ENCODE assay signal across 27 cellular contexts in genomic region chr3:83968386-83968785, GRCh38.
A peak's percentile ranks its signal among the peaks of the same experiment; 100 is the strongest.
DNase-seq lines count a peak whose midpoint lies in the region; ATAC-seq, FAIRE-seq and TF ChIP-seq lines count a peak whose summit lies in the region.
"Had no signal": no experiment of that assay in that cellular context is flagged by ENCODE, and none has a peak within 500 bp of the region (broad histone marks: within the 10 kb centered on the region; RNA-seq: fewer than 3 reads in every experiment).

No MANE protein-coding gene starts in this region.

- no peak overlapping the region for H2BK12ac ChIP-seq in H1 (ENCODE audit: low read depth, low read length)

- no peak overlapping the region for H3K23ac ChIP-seq in H1 (ENCODE audit: insufficient read length)

- H3K56ac ChIP-seq in H1 (replicated peaks; ENCODE audit: insufficient read length, low read depth, low read length), result no peak overlapping the region

- H3K4ac ChIP-seq in H1 (replicated peaks; ENCODE audit: insufficient read length, low read depth, low read length), result no peak overlapping the region

- H3K27ac ChIP-seq in A549 (0 out of 6 replicates have a peak overlapping the region, but pooled peaks of 1 of the 2 experiments have one; percentile 6), H1 (ENCODE audit: low read depth, low read length) (no peak overlapping the region)
- H3K27ac ChIP-seq: cardiac muscle cell, GM23248, SJCRH30, suprapubic skin, vagina had no signal

- H3K9me3 Mint-ChIP-seq in natural killer cell treated with Interleukin-12 subunit alpha and Interleukin-12 subunit beta and Interleukin-15 and Interleukin-18, amount 100 ng/mL, for 72 hours, result peaks cover 24% of the 10 kb centered on the region

- no peak overlapping the region for H3K9ac ChIP-seq in H1 (replicated peaks in 1 of 4; ENCODE audit: extremely low read depth in 1 of 4, low read depth in 3 of 4, low read length in 3 of 4)
- H3K9ac ChIP-seq: GM23248 had no signal

- no peak overlapping the region for H2BK15ac ChIP-seq in H1 (ENCODE audit: low read length)

- no peaks in the 10 kb centered on the region for H3K23me2 ChIP-seq in H1 (ENCODE audit: low read depth, low read length)

- H3K4me1 ChIP-seq in A549 (no peaks in the 10 kb centered on the region), H1 (replicated peaks in 1 of 4; ENCODE audit: control insufficient read depth in 3 of 4, insufficient read depth in 4 of 4, low read length in 3 of 4) (no peaks in the 10 kb centered on the region)
- H3K4me1 ChIP-seq: SJCRH30, suprapubic skin, vagina had no signal

- peak; percentile 26; the same call in 2 of the 3 replicates for TF ChIP-seq CTCF in A549 (IDR thresholded peaks at IDR 0.05)
- TF ChIP-seq CTCF in LNCAP (IDR thresholded peaks at IDR 0.05), result peak; percentile 34; the same call in 1 of the 2 replicates
- no peak for TF ChIP-seq CTCF in H1 (IDR thresholded peaks at IDR 0.05; ENCODE audit: control extremely low read depth in 1 of 3, insufficient read depth in 1 of 3, low read depth in 1 of 3, low read length in 3 of 3)

- H3K4me3 ChIP-seq in A549 (0 out of 3 replicates have a peak overlapping the region, but pooled peaks have one; percentile 13), H1 (ENCODE audit: extremely low read depth in 1 of 4, insufficient read depth in 2 of 4, low read depth in 3 of 4, low read length in 4 of 4) (no peak overlapping the region)
- H3K4me3 ChIP-seq: cardiac muscle cell, GM23248, K562, SJCRH30, suprapubic skin, vagina had no signal

- peak; percentile 31 to 45; a peak in 4 of 5 replicates for TF ChIP-seq RAD21 in A549 (conservative IDR thresholded peaks at IDR 0.05 in 1 of 2, IDR thresholded peaks at IDR 0.05 in 1 of 2)
- peak; percentile 33 to 41 for TF ChIP-seq RAD21 in H1 (IDR thresholded peaks at IDR 0.05 in 1 of 2, conservative IDR thresholded peaks at IDR 0.05 in 1 of 2; ENCODE audit: low read depth in 2 of 2, low read length in 2 of 2)

- no peaks in the 10 kb centered on the region for H3K27me3 ChIP-seq in H1 (replicated peaks in 1 of 4; ENCODE audit: control insufficient read depth in 3 of 4, extremely low read depth in 1 of 4, insufficient read depth in 3 of 4, low read length in 3 of 4)
- H3K27me3 ChIP-seq: cardiac muscle cell, SJCRH30, suprapubic skin, vagina had no signal

- no peak for FAIRE-seq in A549 (lab: Jason Lieb, UNC)
- FAIRE-seq in H1 (lab: Jason Lieb, UNC), result no peak
- FAIRE-seq: frontal cortex, GM12892, K562 had no signal

- H2BK120ac ChIP-seq in H1 (replicated peaks; ENCODE audit: low read depth, low read length), result no peak overlapping the region

- no peak overlapping the region for H4K5ac ChIP-seq in H1 (ENCODE audit: insufficient read length, low read depth, low read length)

- H3K36me3 Mint-ChIP-seq in natural killer cell treated with Interleukin-12 subunit alpha and Interleukin-12 subunit beta and Interleukin-15 and Interleukin-18, amount 100 ng/mL, for 72 hours, result no peaks in the 10 kb centered on the region

- no peak overlapping the region for H3K27ac Mint-ChIP-seq in natural killer cell treated with Interleukin-12 subunit alpha and Interleukin-12 subunit beta and Interleukin-15 and Interleukin-18, amount 100 ng/mL, for 72 hours
- H3K27ac Mint-ChIP-seq: activated CD8-positive, alpha-beta T cell treated with anti-CD3 and anti-CD28 coated beads for 36 hours; CD4-positive, alpha-beta T cell; T-helper 17 cell had no signal

- TF ChIP-seq EP300 in A549 (IDR thresholded peaks at IDR 0.05) (no peak), H1 (IDR thresholded peaks at IDR 0.05; ENCODE audit: borderline replicate concordance in 1 of 2, low read depth in 2 of 2, low read length in 2 of 2) (no peak)

- H2AFZ ChIP-seq in H1 (ENCODE audit: low read length), result peak overlapping the region; percentile 5; the same call in 1 of the 2 replicates
- H2AFZ ChIP-seq: GM23248 had no signal

- no peak overlapping the region for H2BK5ac ChIP-seq in H1 (ENCODE audit: low read depth, low read length)

- H3K79me1 ChIP-seq in H1 (ENCODE audit: low read depth, low read length), result no peaks in the 10 kb centered on the region

- H3K27me3 Mint-ChIP-seq in natural killer cell treated with Interleukin-12 subunit alpha and Interleukin-12 subunit beta and Interleukin-15 and Interleukin-18, amount 100 ng/mL, for 72 hours, result no peaks in the 10 kb centered on the region
- H3K27me3 Mint-ChIP-seq: activated CD8-positive, alpha-beta T cell treated with anti-CD3 and anti-CD28 coated beads for 36 hours; CD4-positive, alpha-beta T cell; T-helper 17 cell had no signal

- ATAC-seq in A549 (no peak), GM21529 (IDR thresholded peaks at IDR 0.05; ENCODE audit: unreplicated experiment) (no peak)
- ATAC-seq in natural killer cell treated with Interleukin-12 subunit alpha and Interleukin-12 subunit beta and Interleukin-15 and Interleukin-18, amount 100 ng/mL, for 72 hours, result no peak
- ATAC-seq: activated CD8-positive, alpha-beta T cell treated with anti-CD3 and anti-CD28 coated beads for 36 hours; K562; sciatic nerve; T-helper 17 cell had no signal

- POLR2A ChIA-PET in A549 (lab: Yijun Ruan, JAX), result no interaction called here
- POLR2A ChIA-PET in H1 (lab: Charles Lee; ENCODE audit: partially characterized antibody), result no interaction called here

- H3K18ac ChIP-seq in H1 (ENCODE audit: extremely low read depth, low read length), result no peak overlapping the region

- H2BK20ac ChIP-seq in H1 (ENCODE audit: low read length), result no peak overlapping the region

- H3K4me1 Mint-ChIP-seq in natural killer cell treated with Interleukin-12 subunit alpha and Interleukin-12 subunit beta and Interleukin-15 and Interleukin-18, amount 100 ng/mL, for 72 hours (ENCODE audit: low read depth in 2 of 2), result no peaks in the 10 kb centered on the region
- H3K4me1 Mint-ChIP-seq: T-helper 17 cell had no signal

- H3K14ac ChIP-seq in H1 (ENCODE audit: insufficient read length), result no peak overlapping the region

- no peaks in the 10 kb centered on the region for H4K20me1 ChIP-seq in H1 (replicated peaks in 1 of 2; ENCODE audit: control insufficient read depth in 1 of 2, insufficient read depth in 2 of 2, low read length in 2 of 2)

- H3K36me3 ChIP-seq in H1 (ENCODE audit: control insufficient read depth in 2 of 4, insufficient read depth in 4 of 4, low read length in 3 of 4), result no peaks in the 10 kb centered on the region
- H3K36me3 ChIP-seq: cardiac muscle cell, SJCRH30, suprapubic skin, vagina had no signal

- H3K9me3 ChIP-seq in A549, result no peaks in the 10 kb centered on the region
- H3K9me3 ChIP-seq in H1 (ENCODE audit: insufficient read depth in 2 of 2, low read depth in 1 of 2, low read length in 1 of 2), result no peaks in the 10 kb centered on the region
- H3K9me3 ChIP-seq: SJCRH30, suprapubic skin, vagina had no signal

- peak overlapping the region; percentile 58 for H3K4me2 ChIP-seq in A549
- no peak overlapping the region for H3K4me2 ChIP-seq in H1 (ENCODE audit: insufficient read depth in 1 of 2, low read depth in 2 of 2, low read length in 2 of 2)

- CTCF ChIA-PET in A549 (lab: Yijun Ruan, JAX) (no interaction called here), H1 (lab: Charles Lee; ENCODE audit: partially characterized antibody) (no interaction called here)

- WGBS in A549 (ENCODE audit: missing lambda C conversion rate), result 21% methylated on average over 7 of the region's 7 CpGs
- 92% methylated on average over 7 of the region's 7 CpGs; no CpG with 5 or more reads in 1 of the 2 experiments for WGBS in H1 (ENCODE audit: extremely low coverage in 1 of 2, insufficient coverage in 1 of 2, insufficient read length in 1 of 2, insufficient replicate concordance in 2 of 2, low coverage in 1 of 2, low lambda C conversion rate in 2 of 2, missing lambda C conversion rate in 1 of 2), 2 experiments

- H4K91ac ChIP-seq in H1 (replicated peaks; ENCODE audit: insufficient read length, low read length), result no peak overlapping the region

- H3K4me3 Mint-ChIP-seq in natural killer cell treated with Interleukin-12 subunit alpha and Interleukin-12 subunit beta and Interleukin-15 and Interleukin-18, amount 100 ng/mL, for 72 hours, result no peak overlapping the region
- H3K4me3 Mint-ChIP-seq: activated CD8-positive, alpha-beta T cell treated with anti-CD3 and anti-CD28 coated beads for 36 hours; CD4-positive, alpha-beta T cell; T-helper 17 cell had no signal

- peak in 1 of 2 experiments; percentile 23 for DNase-seq in A549 (ENCODE audit: low read depth in 1 of 2, low spot score in 1 of 2)
- DNase-seq in SHP77 treated with DMSO at 0.1 percent for 48 hours (lab: John Stamatoyannopoulos, UW), result peak; percentile 16
- no peak for DNase-seq in H1 (ENCODE audit: low read depth in 1 of 2, low spot score in 2 of 2)
- DNase-seq in natural killer cell treated with Interleukin-12 subunit alpha and Interleukin-12 subunit beta and Interleukin-15 and Interleukin-18, amount 100 ng/mL, for 72 hours (ENCODE audit: low spot score), result no peak
- DNase-seq in NCI-H146 (lab: John Stamatoyannopoulos, UW), result no peak
- no peak for DNase-seq in DMS79 treated with DMSO at 0.1 percent for 48 hours (lab: John Stamatoyannopoulos, UW)
- DNase-seq: activated CD8-positive, alpha-beta T cell treated with anti-CD3 and anti-CD28 coated beads for 36 hours; activated naive CD4-positive, alpha-beta T cell; amniotic stem cell; CD4-positive, alpha-beta T cell; DMS153; GM23248; hippocampal formation; islet precursor cell; NCI-H1930; NCI-H446 treated with DMSO at 0.1 percent for 48 hours; SJCRH30; T-helper 17 cell had no signal

- H2AK5ac ChIP-seq in H1 (ENCODE audit: low read depth, low read length), result no peak overlapping the region

- no peak for TF ChIP-seq POLR2A in A549 (IDR thresholded peaks at IDR 0.05; ENCODE audit: low read length)
- no peak for TF ChIP-seq POLR2A in H1 (IDR thresholded peaks at IDR 0.05; ENCODE audit: control extremely low read depth in 1 of 2, low read depth in 2 of 2, low read length in 2 of 2)

- H3K79me2 ChIP-seq in H1 (ENCODE audit: control insufficient read depth in 1 of 2, insufficient read depth in 2 of 2, low read length in 2 of 2), result no peaks in the 10 kb centered on the region

- no peak overlapping the region for H4K8ac ChIP-seq in H1 (ENCODE audit: extremely low read depth, insufficient read depth, low read length)

TF ChIP-seq in A549, 52 proteins besides CTCF, POLR2A, EP300 and RAD21:
- peak; percentile 24; the same call in 1 of the 3 replicates for TF ChIP-seq SMC3 (IDR thresholded peaks at IDR 0.05)
- no peak for TF ChIP-seq HOXA7 (CRISPR knock-in tag; IDR thresholded peaks at IDR 0.05)

TF ChIP-seq in H1, 55 proteins besides CTCF, POLR2A, EP300 and RAD21 (continues in another document):
- TF ChIP-seq POLR2AphosphoS5 (IDR thresholded peaks at IDR 0.05; ENCODE audit: low read depth, low read length), result no peak
- no peak for TF ChIP-seq SP2 (IDR thresholded peaks at IDR 0.05; ENCODE audit: low read length)
- TF ChIP-seq KDM1A (IDR thresholded peaks at IDR 0.05; ENCODE audit: borderline replicate concordance, low read length), result no peak
- TF ChIP-seq CEBPB (IDR thresholded peaks at IDR 0.05; ENCODE audit: low read depth, low read length), result no peak
- TF ChIP-seq SUZ12 (IDR thresholded peaks at IDR 0.05; ENCODE audit: low read length), result no peak
- TF ChIP-seq SIX5 (IDR thresholded peaks at IDR 0.05; ENCODE audit: low read depth, low read length), result no peak

Comparison
In these comparisons a context has a peak if more than half of its experiments do, and no peak if none do; other contexts are left out.
1. CTCF ChIP-seq: peak in A549 (single experiment) and LNCAP (single experiment); none in H1 (0 of 3).
2. Of the 18 proteins assayed by ChIP-seq in both H1 and A549: peak only in H1: none; only in A549: CTCF; in both: RAD21; in neither: 16.